In genomic region chr6:36594816-36595167, GRCh38 we compare ENCODE assay signal across 1 cellular context.
TF ChIP-seq lines count a peak whose summit lies in the region.

No MANE protein-coding gene starts in this region.

TF ChIP-seq in GM12878, 131 proteins besides CTCF, POLR2A, EP300 and RAD21 (continued from another document):
- TF ChIP-seq, protein P1, sequence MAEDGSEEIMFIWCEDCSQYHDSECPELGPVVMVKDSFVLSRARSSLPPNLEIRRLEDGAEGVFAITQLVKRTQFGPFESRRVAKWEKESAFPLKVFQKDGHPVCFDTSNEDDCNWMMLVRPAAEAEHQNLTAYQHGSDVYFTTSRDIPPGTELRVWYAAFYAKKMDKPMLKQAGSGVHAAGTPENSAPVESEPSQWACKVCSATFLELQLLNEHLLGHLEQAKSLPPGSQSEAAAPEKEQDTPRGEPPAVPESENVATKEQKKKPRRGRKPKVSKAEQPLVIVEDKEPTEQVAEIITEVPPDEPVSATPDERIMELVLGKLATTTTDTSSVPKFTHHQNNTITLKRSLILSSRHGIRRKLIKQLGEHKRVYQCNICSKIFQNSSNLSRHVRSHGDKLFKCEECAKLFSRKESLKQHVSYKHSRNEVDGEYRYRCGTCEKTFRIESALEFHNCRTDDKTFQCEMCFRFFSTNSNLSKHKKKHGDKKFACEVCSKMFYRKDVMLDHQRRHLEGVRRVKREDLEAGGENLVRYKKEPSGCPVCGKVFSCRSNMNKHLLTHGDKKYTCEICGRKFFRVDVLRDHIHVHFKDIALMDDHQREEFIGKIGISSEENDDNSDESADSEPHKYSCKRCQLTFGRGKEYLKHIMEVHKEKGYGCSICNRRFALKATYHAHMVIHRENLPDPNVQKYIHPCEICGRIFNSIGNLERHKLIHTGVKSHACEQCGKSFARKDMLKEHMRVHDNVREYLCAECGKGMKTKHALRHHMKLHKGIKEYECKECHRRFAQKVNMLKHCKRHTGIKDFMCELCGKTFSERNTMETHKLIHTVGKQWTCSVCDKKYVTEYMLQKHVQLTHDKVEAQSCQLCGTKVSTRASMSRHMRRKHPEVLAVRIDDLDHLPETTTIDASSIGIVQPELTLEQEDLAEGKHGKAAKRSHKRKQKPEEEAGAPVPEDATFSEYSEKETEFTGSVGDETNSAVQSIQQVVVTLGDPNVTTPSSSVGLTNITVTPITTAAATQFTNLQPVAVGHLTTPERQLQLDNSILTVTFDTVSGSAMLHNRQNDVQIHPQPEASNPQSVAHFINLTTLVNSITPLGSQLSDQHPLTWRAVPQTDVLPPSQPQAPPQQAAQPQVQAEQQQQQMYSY (CRISPR knock-in tag; IDR thresholded peaks at IDR 0.05), result no peak
- TF ChIP-seq ZZZ3 (IDR thresholded peaks at IDR 0.05; ENCODE audit: control insufficient read depth, insufficient read length, low read depth) (no peak), CHD1 (IDR thresholded peaks at IDR 0.05; ENCODE audit: low read depth, low read length) (peak; percentile 82), WRNIP1 (IDR thresholded peaks at IDR 0.05; ENCODE audit: borderline replicate concordance, low read depth, low read length) (peak; percentile 82; the same call in 1 of the 2 replicates)
